ENCODE assay signal across 10 cellular contexts in genomic region chr12:104486943-104487819, GRCh38. TPM values are rescaled to one million over a fixed set of nuclear protein-coding genes. Genes with fewer than 3 reads are reported as not detected.
A peak's percentile ranks its signal among the peaks of the same experiment; 100 is the strongest.
DNase-seq lines count a peak whose midpoint lies in the region; ATAC-seq and TF ChIP-seq lines count a peak whose summit lies in the region.
"Had no signal": no experiment of that assay in that cellular context is flagged by ENCODE, and none has a peak within 500 bp of the region (broad histone marks: within the 10 kb centered on the region; RNA-seq: fewer than 3 reads in every experiment).

No MANE protein-coding gene starts in this region.

- CTCF ChIA-PET in activated CD8-positive, alpha-beta memory T cell treated with anti-CD3 and anti-CD28 coated beads, Interleukin-2, amount 10 ng/mL, durations not matched to agents 7 days and 5 days (lab: Charles Lee): interaction anchor here (1.2 to 1.5 kb wide), 2 partner anchors 9 to 28 kb away, joined by 3 to 5 read pairs; no protein-coding TSS in a partner anchor
- CTCF ChIA-PET in MCF 10A (lab: Yijun Ruan, JAX): interaction anchor here (0.7 kb wide), 2 partner anchors 66 to 123 kb away, joined by 3 to 6 read pairs; no protein-coding TSS in a partner anchor

- H3K27me3 Mint-ChIP-seq in activated CD8-positive, alpha-beta memory T cell treated with anti-CD3 and anti-CD28 coated beads, Interleukin-2, amount 10 ng/mL, durations not matched to agents 7 days and 5 days: no peaks in the 10 kb centered on the region
- H3K27me3 Mint-ChIP-seq in effector memory CD8-positive, alpha-beta T cell: no peaks in the 10 kb centered on the region
- H3K27me3 Mint-ChIP-seq in stimulated activated memory B cell treated with anti-CD40 and anti-IgM and Interleukin-4, amounts not matched to agents 10 μg/mL and 1 μg/mL and 100 μg/mL, for 72 hours: no peaks in the 10 kb centered on the region
- no peaks in the 10 kb centered on the region for H3K27me3 Mint-ChIP-seq in MCF 10A (ENCODE audit: insufficient read depth, unreplicated experiment)

- DNase-seq in activated CD8-positive, alpha-beta memory T cell treated with anti-CD3 and anti-CD28 coated beads, Interleukin-2, amount 10 ng/mL, durations not matched to agents 7 days and 5 days: no peak
- no peak for DNase-seq in activated CD8-positive, alpha-beta memory T cell treated with anti-CD3 and anti-CD28 coated beads, Interleukin-2, amount 50 U/mL, for 48 hours
- DNase-seq in NB4 (ENCODE audit: low read depth) (peak; percentile 55), MCF 10A (ENCODE audit: unreplicated experiment) (no peak)
- DNase-seq in effector memory CD8-positive, alpha-beta T cell: no peak
- DNase-seq: HCEC 1CT, MV-4-11 had no signal

- TF ChIP-seq CTCF in NB4 (IDR thresholded peaks at IDR 0.05; ENCODE audit: low read depth, low read length) (no peak), MCF 10A (IDR thresholded peaks at IDR 0.05; ENCODE audit: unreplicated experiment) (no peak)

- TF ChIP-seq POLR2A in NB4 (IDR thresholded peaks at IDR 0.05; ENCODE audit: extremely low read depth, insufficient read length): no peak

- no peak overlapping the region for H3K4me3 Mint-ChIP-seq in activated CD8-positive, alpha-beta memory T cell treated with anti-CD3 and anti-CD28 coated beads, Interleukin-2, amount 10 ng/mL, durations not matched to agents 7 days and 5 days
- H3K4me3 Mint-ChIP-seq in effector memory CD8-positive, alpha-beta T cell: no peak overlapping the region
- H3K4me3 Mint-ChIP-seq in stimulated activated memory B cell treated with anti-CD40 and anti-IgM and Interleukin-4, amounts not matched to agents 10 μg/mL and 1 μg/mL and 100 μg/mL, for 72 hours: no peak overlapping the region
- no peak overlapping the region for H3K4me3 Mint-ChIP-seq in MCF 10A (ENCODE audit: unreplicated experiment)

- no peak for ATAC-seq in activated CD8-positive, alpha-beta memory T cell treated with anti-CD3 and anti-CD28 coated beads, Interleukin-2, amount 10 ng/mL, durations not matched to agents 7 days and 5 days
- ATAC-seq in effector memory CD8-positive, alpha-beta T cell (replicated peaks): no peak
- no peak for ATAC-seq in stimulated activated memory B cell treated with anti-CD40 and anti-IgM and Interleukin-4, amounts not matched to agents 10 μg/mL and 1 μg/mL and 100 μg/mL, for 72 hours
- ATAC-seq in GM21447 (IDR thresholded peaks at IDR 0.05; ENCODE audit: unreplicated experiment) (no peak), HG03342 (IDR thresholded peaks at IDR 0.05; ENCODE audit: unreplicated experiment) (no peak)

- H3K4me3 ChIP-seq in NB4 (ENCODE audit: low read depth, low read length): no peak overlapping the region

- no peaks in the 10 kb centered on the region for H3K9me3 Mint-ChIP-seq in activated CD8-positive, alpha-beta memory T cell treated with anti-CD3 and anti-CD28 coated beads, Interleukin-2, amount 10 ng/mL, durations not matched to agents 7 days and 5 days (ENCODE audit: low read depth)
- no peaks in the 10 kb centered on the region for H3K9me3 Mint-ChIP-seq in effector memory CD8-positive, alpha-beta T cell
- no peaks in the 10 kb centered on the region for H3K9me3 Mint-ChIP-seq in stimulated activated memory B cell treated with anti-CD40 and anti-IgM and Interleukin-4, amounts not matched to agents 10 μg/mL and 1 μg/mL and 100 μg/mL, for 72 hours
- no peaks in the 10 kb centered on the region for H3K9me3 Mint-ChIP-seq in MCF 10A (ENCODE audit: unreplicated experiment)

- H3K4me1 Mint-ChIP-seq in activated CD8-positive, alpha-beta memory T cell treated with anti-CD3 and anti-CD28 coated beads, Interleukin-2, amount 10 ng/mL, durations not matched to agents 7 days and 5 days: peaks cover 87% of the 10 kb centered on the region
- H3K4me1 Mint-ChIP-seq in effector memory CD8-positive, alpha-beta T cell (ENCODE audit: low read depth in 2 of 2): peaks cover 74 to 94% of the 10 kb centered on the region in 2 donors
- H3K4me1 Mint-ChIP-seq in stimulated activated memory B cell treated with anti-CD40 and anti-IgM and Interleukin-4, amounts not matched to agents 10 μg/mL and 1 μg/mL and 100 μg/mL, for 72 hours: peaks cover 97% of the 10 kb centered on the region
- H3K4me1 Mint-ChIP-seq in MCF 10A (ENCODE audit: insufficient read depth, unreplicated experiment): no peaks in the 10 kb centered on the region

- intact Hi-C loops in MCF 10A (cut with micrococcal nuclease): no loop called here

- H3K36me3 Mint-ChIP-seq in activated CD8-positive, alpha-beta memory T cell treated with anti-CD3 and anti-CD28 coated beads, Interleukin-2, amount 10 ng/mL, durations not matched to agents 7 days and 5 days: peaks cover 59% of the 10 kb centered on the region
- H3K36me3 Mint-ChIP-seq in effector memory CD8-positive, alpha-beta T cell (ENCODE audit: insufficient read depth): peaks cover 23% of the 10 kb centered on the region
- peaks cover 69% of the 10 kb centered on the region for H3K36me3 Mint-ChIP-seq in stimulated activated memory B cell treated with anti-CD40 and anti-IgM and Interleukin-4, amounts not matched to agents 10 μg/mL and 1 μg/mL and 100 μg/mL, for 72 hours
- no peaks in the 10 kb centered on the region for H3K36me3 Mint-ChIP-seq in MCF 10A (ENCODE audit: insufficient read depth, unreplicated experiment)

- BruUV-seq in MCF 10A (replicated peaks; lab: Mats Ljungman, UMichigan): no TSS peak

- H3K27ac Mint-ChIP-seq in activated CD8-positive, alpha-beta memory T cell treated with anti-CD3 and anti-CD28 coated beads, Interleukin-2, amount 10 ng/mL, durations not matched to agents 7 days and 5 days: peak overlapping the region; percentile 52
- H3K27ac Mint-ChIP-seq in effector memory CD8-positive, alpha-beta T cell: peak overlapping the region; percentile 68 to 74
- H3K27ac Mint-ChIP-seq in stimulated activated memory B cell treated with anti-CD40 and anti-IgM and Interleukin-4, amounts not matched to agents 10 μg/mL and 1 μg/mL and 100 μg/mL, for 72 hours: peak overlapping the region; percentile 23
- H3K27ac Mint-ChIP-seq in MCF 10A (ENCODE audit: low read depth, unreplicated experiment): no peak overlapping the region

- POLR2A ChIA-PET in MCF 10A (lab: Yijun Ruan, JAX): no interaction called here

RNA-seq across cellular contexts. Expression of gene CHST11, which starts 30.4 kb away (rescaled TPM):
- 100 to 1,000 TPM; 123 to 141 TPM for total RNA-seq in activated CD8-positive, alpha-beta memory T cell treated with anti-CD3 and anti-CD28 coated beads, Interleukin-2, amount 10 ng/mL, durations not matched to agents 7 days and 5 days
- 4.8 and 5.3 TPM in 2 replicates for total RNA-seq in MCF 10A (2022)

Comparison
In these comparisons a context has a peak if more than half of its experiments do, and no peak if none do; other contexts are left out.
1. RNA of gene CHST11, which starts 30.4 kb away (total RNA-seq): 123 to 141 TPM in activated CD8-positive, alpha-beta memory T cell treated with anti-CD3 and anti-CD28 coated beads, Interleukin-2, amount 10 ng/mL, durations not matched to agents 7 days and 5 days; 4.8 to 5.3 TPM in MCF 10A; every median in the first group is over 10 times any median in the second.